1 cellular context compared by ENCODE assay signal in the genomic region with DNA sequence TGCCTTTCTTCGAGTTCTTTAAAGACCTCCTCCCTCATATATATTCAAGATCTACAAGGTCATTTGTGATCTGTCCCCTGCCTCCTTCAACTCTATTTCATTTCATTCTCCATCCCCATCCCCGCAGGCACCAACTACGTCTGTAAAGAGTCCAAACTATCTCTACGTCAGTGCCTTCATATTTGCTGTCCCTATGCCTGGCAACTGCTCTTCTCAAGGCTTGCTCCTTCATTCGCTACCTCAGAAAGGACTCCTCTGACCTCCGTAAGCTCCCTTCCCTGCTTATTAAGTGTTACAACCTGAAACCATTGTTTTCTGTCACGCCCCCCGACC.
TF ChIP-seq lines count a peak whose summit lies in the region.

No MANE protein-coding gene starts in this region.

TF ChIP-seq in GM23338, 12 proteins besides CTCF, POLR2A, EP300 and RAD21 (continued from another document):
- TF ChIP-seq, protein P1, sequence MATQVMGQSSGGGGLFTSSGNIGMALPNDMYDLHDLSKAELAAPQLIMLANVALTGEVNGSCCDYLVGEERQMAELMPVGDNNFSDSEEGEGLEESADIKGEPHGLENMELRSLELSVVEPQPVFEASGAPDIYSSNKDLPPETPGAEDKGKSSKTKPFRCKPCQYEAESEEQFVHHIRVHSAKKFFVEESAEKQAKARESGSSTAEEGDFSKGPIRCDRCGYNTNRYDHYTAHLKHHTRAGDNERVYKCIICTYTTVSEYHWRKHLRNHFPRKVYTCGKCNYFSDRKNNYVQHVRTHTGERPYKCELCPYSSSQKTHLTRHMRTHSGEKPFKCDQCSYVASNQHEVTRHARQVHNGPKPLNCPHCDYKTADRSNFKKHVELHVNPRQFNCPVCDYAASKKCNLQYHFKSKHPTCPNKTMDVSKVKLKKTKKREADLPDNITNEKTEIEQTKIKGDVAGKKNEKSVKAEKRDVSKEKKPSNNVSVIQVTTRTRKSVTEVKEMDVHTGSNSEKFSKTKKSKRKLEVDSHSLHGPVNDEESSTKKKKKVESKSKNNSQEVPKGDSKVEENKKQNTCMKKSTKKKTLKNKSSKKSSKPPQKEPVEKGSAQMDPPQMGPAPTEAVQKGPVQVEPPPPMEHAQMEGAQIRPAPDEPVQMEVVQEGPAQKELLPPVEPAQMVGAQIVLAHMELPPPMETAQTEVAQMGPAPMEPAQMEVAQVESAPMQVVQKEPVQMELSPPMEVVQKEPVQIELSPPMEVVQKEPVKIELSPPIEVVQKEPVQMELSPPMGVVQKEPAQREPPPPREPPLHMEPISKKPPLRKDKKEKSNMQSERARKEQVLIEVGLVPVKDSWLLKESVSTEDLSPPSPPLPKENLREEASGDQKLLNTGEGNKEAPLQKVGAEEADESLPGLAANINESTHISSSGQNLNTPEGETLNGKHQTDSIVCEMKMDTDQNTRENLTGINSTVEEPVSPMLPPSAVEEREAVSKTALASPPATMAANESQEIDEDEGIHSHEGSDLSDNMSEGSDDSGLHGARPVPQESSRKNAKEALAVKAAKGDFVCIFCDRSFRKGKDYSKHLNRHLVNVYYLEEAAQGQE (IDR thresholded peaks at IDR 0.05; ENCODE audit: unreplicated experiment): no peak
- TF ChIP-seq EZH2phosphoT487 (IDR thresholded peaks at IDR 0.05; ENCODE audit: unreplicated experiment): no peak
- no peak for TF ChIP-seq POLR2AphosphoS5 (IDR thresholded peaks at IDR 0.05; ENCODE audit: low read depth)
- TF ChIP-seq, protein P2, sequence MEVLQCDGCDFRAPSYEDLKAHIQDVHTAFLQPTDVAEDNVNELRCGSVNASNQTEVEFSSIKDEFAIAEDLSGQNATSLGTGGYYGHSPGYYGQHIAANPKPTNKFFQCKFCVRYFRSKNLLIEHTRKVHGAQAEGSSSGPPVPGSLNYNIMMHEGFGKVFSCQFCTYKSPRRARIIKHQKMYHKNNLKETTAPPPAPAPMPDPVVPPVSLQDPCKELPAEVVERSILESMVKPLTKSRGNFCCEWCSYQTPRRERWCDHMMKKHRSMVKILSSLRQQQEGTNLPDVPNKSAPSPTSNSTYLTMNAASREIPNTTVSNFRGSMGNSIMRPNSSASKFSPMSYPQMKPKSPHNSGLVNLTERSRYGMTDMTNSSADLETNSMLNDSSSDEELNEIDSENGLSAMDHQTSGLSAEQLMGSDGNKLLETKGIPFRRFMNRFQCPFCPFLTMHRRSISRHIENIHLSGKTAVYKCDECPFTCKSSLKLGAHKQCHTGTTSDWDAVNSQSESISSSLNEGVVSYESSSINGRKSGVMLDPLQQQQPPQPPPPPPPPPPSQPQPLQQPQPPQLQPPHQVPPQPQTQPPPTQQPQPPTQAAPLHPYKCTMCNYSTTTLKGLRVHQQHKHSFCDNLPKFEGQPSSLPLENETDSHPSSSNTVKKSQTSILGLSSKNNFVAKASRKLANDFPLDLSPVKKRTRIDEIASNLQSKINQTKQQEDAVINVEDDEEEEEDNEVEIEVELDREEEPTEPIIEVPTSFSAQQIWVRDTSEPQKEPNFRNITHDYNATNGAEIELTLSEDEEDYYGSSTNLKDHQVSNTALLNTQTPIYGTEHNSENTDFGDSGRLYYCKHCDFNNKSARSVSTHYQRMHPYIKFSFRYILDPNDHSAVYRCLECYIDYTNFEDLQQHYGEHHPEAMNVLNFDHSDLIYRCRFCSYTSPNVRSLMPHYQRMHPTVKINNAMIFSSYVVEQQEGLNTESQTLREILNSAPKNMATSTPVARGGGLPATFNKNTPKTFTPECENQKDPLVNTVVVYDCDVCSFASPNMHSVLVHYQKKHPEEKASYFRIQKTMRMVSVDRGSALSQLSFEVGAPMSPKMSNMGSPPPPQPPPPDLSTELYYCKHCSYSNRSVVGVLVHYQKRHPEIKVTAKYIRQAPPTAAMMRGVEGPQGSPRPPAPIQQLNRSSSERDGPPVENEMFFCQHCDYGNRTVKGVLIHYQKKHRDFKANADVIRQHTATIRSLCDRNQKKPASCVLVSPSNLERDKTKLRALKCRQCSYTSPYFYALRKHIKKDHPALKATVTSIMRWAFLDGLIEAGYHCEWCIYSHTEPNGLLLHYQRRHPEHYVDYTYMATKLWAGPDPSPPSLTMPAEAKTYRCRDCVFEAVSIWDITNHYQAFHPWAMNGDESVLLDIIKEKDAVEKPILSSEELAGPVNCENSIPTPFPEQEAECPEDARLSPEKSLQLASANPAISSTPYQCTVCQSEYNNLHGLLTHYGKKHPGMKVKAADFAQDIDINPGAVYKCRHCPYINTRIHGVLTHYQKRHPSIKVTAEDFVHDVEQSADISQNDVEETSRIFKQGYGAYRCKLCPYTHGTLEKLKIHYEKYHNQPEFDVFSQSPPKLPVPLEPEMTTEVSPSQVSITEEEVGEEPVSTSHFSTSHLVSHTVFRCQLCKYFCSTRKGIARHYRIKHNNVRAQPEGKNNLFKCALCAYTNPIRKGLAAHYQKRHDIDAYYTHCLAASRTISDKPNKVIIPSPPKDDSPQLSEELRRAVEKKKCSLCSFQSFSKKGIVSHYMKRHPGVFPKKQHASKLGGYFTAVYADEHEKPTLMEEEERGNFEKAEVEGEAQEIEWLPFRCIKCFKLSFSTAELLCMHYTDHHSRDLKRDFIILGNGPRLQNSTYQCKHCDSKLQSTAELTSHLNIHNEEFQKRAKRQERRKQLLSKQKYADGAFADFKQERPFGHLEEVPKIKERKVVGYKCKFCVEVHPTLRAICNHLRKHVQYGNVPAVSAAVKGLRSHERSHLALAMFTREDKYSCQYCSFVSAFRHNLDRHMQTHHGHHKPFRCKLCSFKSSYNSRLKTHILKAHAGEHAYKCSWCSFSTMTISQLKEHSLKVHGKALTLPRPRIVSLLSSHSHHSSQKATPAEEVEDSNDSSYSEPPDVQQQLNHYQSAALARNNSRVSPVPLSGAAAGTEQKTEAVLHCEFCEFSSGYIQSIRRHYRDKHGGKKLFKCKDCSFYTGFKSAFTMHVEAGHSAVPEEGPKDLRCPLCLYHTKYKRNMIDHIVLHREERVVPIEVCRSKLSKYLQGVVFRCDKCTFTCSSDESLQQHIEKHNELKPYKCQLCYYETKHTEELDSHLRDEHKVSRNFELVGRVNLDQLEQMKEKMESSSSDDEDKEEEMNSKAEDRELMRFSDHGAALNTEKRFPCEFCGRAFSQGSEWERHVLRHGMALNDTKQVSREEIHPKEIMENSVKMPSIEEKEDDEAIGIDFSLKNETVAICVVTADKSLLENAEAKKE (CRISPR knock-in tag; IDR thresholded peaks at IDR 0.05): no peak
- no peak for TF ChIP-seq JUNB (IDR thresholded peaks at IDR 0.05; ENCODE audit: unreplicated experiment)
- TF ChIP-seq, protein P3, sequence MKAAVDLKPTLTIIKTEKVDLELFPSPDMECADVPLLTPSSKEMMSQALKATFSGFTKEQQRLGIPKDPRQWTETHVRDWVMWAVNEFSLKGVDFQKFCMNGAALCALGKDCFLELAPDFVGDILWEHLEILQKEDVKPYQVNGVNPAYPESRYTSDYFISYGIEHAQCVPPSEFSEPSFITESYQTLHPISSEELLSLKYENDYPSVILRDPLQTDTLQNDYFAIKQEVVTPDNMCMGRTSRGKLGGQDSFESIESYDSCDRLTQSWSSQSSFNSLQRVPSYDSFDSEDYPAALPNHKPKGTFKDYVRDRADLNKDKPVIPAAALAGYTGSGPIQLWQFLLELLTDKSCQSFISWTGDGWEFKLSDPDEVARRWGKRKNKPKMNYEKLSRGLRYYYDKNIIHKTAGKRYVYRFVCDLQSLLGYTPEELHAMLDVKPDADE (IDR thresholded peaks at IDR 0.05): no peak
- TF ChIP-seq ZNF114 (CRISPR knock-in tag; IDR thresholded peaks at IDR 0.05): no peak
- no peak for TF ChIP-seq ZNF331 (CRISPR knock-in tag; IDR thresholded peaks at IDR 0.05; ENCODE audit: low read depth)
